Comparison of ENCODE assay signal across 1 cellular context in genomic region chr12:51198568-51199400, GRCh38.
TF ChIP-seq lines count a peak whose summit lies in the region.

No MANE protein-coding gene starts in this region.

TF ChIP-seq in HepG2, 621 proteins besides CTCF, POLR2A, EP300 and RAD21 (continued from another document and continues in another):
- TF ChIP-seq POGK (CRISPR knock-in tag; conservative IDR thresholded peaks at IDR 0.05): no peak
- no peak for TF ChIP-seq E2F5 (CRISPR knock-in tag; conservative IDR thresholded peaks at IDR 0.05)
- TF ChIP-seq SRY (CRISPR knock-in tag; IDR thresholded peaks at IDR 0.05): no peak
- TF ChIP-seq HDAC1 (CRISPR knock-in tag; IDR thresholded peaks at IDR 0.05): 0 out of 2 replicates have a peak, but pooled peaks have one; percentile 48
- TF ChIP-seq SP2 (CRISPR knock-in tag; IDR thresholded peaks at IDR 0.05): no peak
- TF ChIP-seq SOX6 (IDR thresholded peaks at IDR 0.05): no peak
- peak; percentile 72 for TF ChIP-seq SOX6 (CRISPR knock-in tag; IDR thresholded peaks at IDR 0.05)
- TF ChIP-seq BCL6 (CRISPR knock-in tag; IDR thresholded peaks at IDR 0.05): peak; percentile 57; the same call in 1 of the 2 replicates
- peak; percentile 29; the same call in 1 of the 2 replicates for TF ChIP-seq CEBPB (IDR thresholded peaks at IDR 0.05; ENCODE audit: borderline replicate concordance, low read depth, low read length)
- TF ChIP-seq SAP130 (CRISPR knock-in tag; IDR thresholded peaks at IDR 0.05; ENCODE audit: low read depth): peak; percentile 19; the same call in 1 of the 2 replicates
- no peak for TF ChIP-seq USF2 (IDR thresholded peaks at IDR 0.05; ENCODE audit: low read depth, low read length)
- TF ChIP-seq USF2 (CRISPR knock-in tag; IDR thresholded peaks at IDR 0.05; ENCODE audit: borderline replicate concordance): no peak
- TF ChIP-seq ZFP91 (CRISPR knock-in tag; IDR thresholded peaks at IDR 0.05; ENCODE audit: borderline replicate concordance): 0 out of 2 replicates have a peak, but pooled peaks have one; percentile 19
- TF ChIP-seq NFATC3 (CRISPR knock-in tag; IDR thresholded peaks at IDR 0.05): no peak
- TF ChIP-seq FOXP4 (CRISPR knock-in tag; IDR thresholded peaks at IDR 0.05): peak; percentile 59; the same call in 1 of the 2 replicates
- 0 out of 2 replicates have a peak, but pooled peaks have one; percentile 13 for TF ChIP-seq PPARG (CRISPR knock-in tag; conservative IDR thresholded peaks at IDR 0.05)
- no peak for TF ChIP-seq ATM (IDR thresholded peaks at IDR 0.05; ENCODE audit: borderline replicate concordance)
- TF ChIP-seq ZSCAN31 (CRISPR knock-in tag; IDR thresholded peaks at IDR 0.05; ENCODE audit: low read depth): 0 out of 2 replicates have a peak, but pooled peaks have one; percentile 16
- peak; percentile 44; the same call in 1 of the 2 replicates for TF ChIP-seq ARID4A (CRISPR knock-in tag; IDR thresholded peaks at IDR 0.05; ENCODE audit: borderline replicate concordance)
- no peak for TF ChIP-seq SMAD3 (CRISPR knock-in tag; IDR thresholded peaks at IDR 0.05)
- no peak for TF ChIP-seq NCOR1 (IDR thresholded peaks at IDR 0.05; ENCODE audit: borderline replicate concordance, low read length)
- TF ChIP-seq TEF (CRISPR knock-in tag; IDR thresholded peaks at IDR 0.05): no peak
- no peak for TF ChIP-seq ZMYM4 (CRISPR knock-in tag; IDR thresholded peaks at IDR 0.05)
- TF ChIP-seq FOXJ3 (CRISPR knock-in tag; IDR thresholded peaks at IDR 0.05; ENCODE audit: borderline replicate concordance): peak; percentile 26; the same call in 1 of the 2 replicates
- TF ChIP-seq CEBPG (CRISPR knock-in tag; IDR thresholded peaks at IDR 0.05): peak; percentile 67; the same call in 1 of the 2 replicates
- TF ChIP-seq FOXA3 (CRISPR knock-in tag; IDR thresholded peaks at IDR 0.05): peak; percentile 56
- TF ChIP-seq ZMYM2 (CRISPR knock-in tag; IDR thresholded peaks at IDR 0.05): no peak
- no peak for TF ChIP-seq ZFAT (CRISPR knock-in tag; conservative IDR thresholded peaks at IDR 0.05)
- peak; percentile 53 for TF ChIP-seq PATZ1 (CRISPR knock-in tag; IDR thresholded peaks at IDR 0.05)
- no peak for TF ChIP-seq PRDM4 (CRISPR knock-in tag; IDR thresholded peaks at IDR 0.05; ENCODE audit: borderline replicate concordance)
- TF ChIP-seq RAD51 (IDR thresholded peaks at IDR 0.05; ENCODE audit: borderline replicate concordance): no peak
- TF ChIP-seq ZBTB3 (CRISPR knock-in tag; IDR thresholded peaks at IDR 0.05; ENCODE audit: borderline replicate concordance, low read depth): no peak
- no peak; the same call in 1 of the 2 replicates for TF ChIP-seq MED1 (CRISPR knock-in tag; IDR thresholded peaks at IDR 0.05)
- no peak for TF ChIP-seq THAP8 (CRISPR knock-in tag; IDR thresholded peaks at IDR 0.05; ENCODE audit: borderline replicate concordance)
- TF ChIP-seq ZNF670 (CRISPR knock-in tag; IDR thresholded peaks at IDR 0.05; ENCODE audit: borderline replicate concordance): no peak
- no peak for TF ChIP-seq ZUFSP (CRISPR knock-in tag; IDR thresholded peaks at IDR 0.05; ENCODE audit: borderline replicate concordance)
- TF ChIP-seq FOSL2 (CRISPR knock-in tag; IDR thresholded peaks at IDR 0.05): peak; percentile 19; the same call in 1 of the 2 replicates
